ENCODE assay signal across 8 cellular contexts in genomic region chr7:23712368-23713284, GRCh38. TPM values are rescaled to one million over a fixed set of nuclear protein-coding genes. Genes with fewer than 3 reads are reported as not detected.
A peak's percentile ranks its signal among the peaks of the same experiment; 100 is the strongest.
DNase-seq lines count a peak whose midpoint lies in the region; ATAC-seq and TF ChIP-seq lines count a peak whose summit lies in the region.

No MANE protein-coding gene starts in this region.

- no peak overlapping the region for H3K4ac ChIP-seq in mesenchymal stem cell (ENCODE audit: low read depth in 1 of 2, low read length in 2 of 2)

- H3K36me3 ChIP-seq in colonic mucosa (no peaks in the 10 kb centered on the region), mesenchymal stem cell (ENCODE audit: control insufficient read depth in 1 of 2, insufficient read depth in 2 of 2, low read depth in 1 of 2, low read length in 2 of 2) (no peaks in the 10 kb centered on the region)

- no peak for DNase-seq in CD4-positive, alpha-beta T cell
- peak; percentile 44 for DNase-seq in HEK293T (ENCODE audit: extremely low spot score)
- DNase-seq in NCI-H82 treated with DMSO at 0.1 percent for 48 hours (lab: John Stamatoyannopoulos, UW; ENCODE audit: unreplicated experiment): peak; percentile 38
- no peak for DNase-seq in colonic mucosa
- peak; percentile 67 for DNase-seq in mesenchymal stem cell

- H3K4me1 ChIP-seq in colonic mucosa: no peaks in the 10 kb centered on the region
- no peaks in the 10 kb centered on the region for H3K4me1 ChIP-seq in mesenchymal stem cell (ENCODE audit: control insufficient read depth, insufficient read depth, low read depth, low read length)

- H3K27ac ChIP-seq in CD4-positive, alpha-beta T cell (ENCODE audit: low read depth, low read length): no peak overlapping the region
- H3K27ac ChIP-seq in colonic mucosa (no peak overlapping the region), mesenchymal stem cell (ENCODE audit: low read length, poor library complexity, severe bottlenecking) (peak overlapping the region; percentile 28)

- H3K27ac Mint-ChIP-seq in CD4-positive, alpha-beta T cell: no peak overlapping the region

- H3K9ac ChIP-seq in colonic mucosa (ENCODE audit: low read depth in 2 of 2, low read length in 2 of 2) (no peak overlapping the region), mesenchymal stem cell (ENCODE audit: low read length) (peak overlapping the region; percentile 38)

- no peaks in the 10 kb centered on the region for H3K36me3 Mint-ChIP-seq in CD4-positive, alpha-beta T cell (ENCODE audit: low read depth)

- H2BK15ac ChIP-seq in mesenchymal stem cell (ENCODE audit: low read depth, poor library complexity, severe bottlenecking): no peak overlapping the region

- no peak overlapping the region for H2BK12ac ChIP-seq in mesenchymal stem cell (ENCODE audit: low read length in 2 of 2)

- CTCF ChIA-PET in CD4-positive, alpha-beta T cell (lab: Charles Lee): interaction anchor here (0.8 to 1.9 kb wide), 7 partner anchors 16 to 440 kb away, joined by 3 to 7 read pairs (median 5); no protein-coding TSS in a partner anchor
- CTCF ChIA-PET in HEK293T (lab: Yijun Ruan, JAX): interaction anchor here (0.8 to 2.2 kb wide), 5 partner anchors 16 to 440 kb away, joined by 3 to 12 read pairs (median 4); no protein-coding TSS in a partner anchor

- no peaks in the 10 kb centered on the region for H3K27me3 ChIP-seq in CD4-positive, alpha-beta T cell (ENCODE audit: control insufficient read depth, insufficient read depth, low read length)
- no peaks in the 10 kb centered on the region for H3K27me3 ChIP-seq in colonic mucosa
- H3K27me3 ChIP-seq in mesenchymal stem cell (ENCODE audit: control insufficient read depth in 1 of 2, insufficient read depth in 1 of 2, low read length in 2 of 2): no peaks in the 10 kb centered on the region

- ATAC-seq in CD4-positive, alpha-beta T cell (ENCODE audit: poor library complexity): no peak
- ATAC-seq in GM19328 (IDR thresholded peaks at IDR 0.05; ENCODE audit: unreplicated experiment): no peak
- ATAC-seq in HG03175 (IDR thresholded peaks at IDR 0.05; ENCODE audit: unreplicated experiment): no peak
- ATAC-seq in HG02840 (IDR thresholded peaks at IDR 0.05; ENCODE audit: low FRiP score, unreplicated experiment): no peak

- H2BK120ac ChIP-seq in mesenchymal stem cell (ENCODE audit: low read depth, low read length): no peak overlapping the region

- no peak overlapping the region for H3K4me3 Mint-ChIP-seq in CD4-positive, alpha-beta T cell

- intact Hi-C loops in CD4-positive, alpha-beta T cell (cut with DNase I, micrococcal nuclease): loop anchor here (1.0 to 10.0 kb wide), 5 partner anchors 142 to 439 kb away; no protein-coding TSS in a partner anchor
- intact Hi-C loops in colonic mucosa (cut with DNase I): loop anchor here (5.0 to 10.0 kb wide), 2 partner anchors 58 to 165 kb away; no protein-coding TSS in a partner anchor

- POLR2A ChIA-PET in CD4-positive, alpha-beta T cell (lab: Charles Lee): interaction anchor here (1.0 kb wide), 1 partner anchor 142 kb away, joined by 3 read pairs; no protein-coding TSS in a partner anchor
- POLR2A ChIA-PET in HEK293T (lab: Yijun Ruan, JAX): interaction anchor here (0.9 kb wide), 1 partner anchor 142 kb away, joined by 3 read pairs; no protein-coding TSS in a partner anchor

- no peak overlapping the region for H4K8ac ChIP-seq in mesenchymal stem cell (ENCODE audit: low read length)

- H4K91ac ChIP-seq in mesenchymal stem cell (ENCODE audit: low read length): no peak overlapping the region

- H3K4me3 ChIP-seq in colonic mucosa: no peak overlapping the region
- no peak overlapping the region for H3K4me3 ChIP-seq in mesenchymal stem cell (ENCODE audit: insufficient read depth in 1 of 2, low read depth in 1 of 2, low read length in 2 of 2)

- H3K4me2 ChIP-seq in mesenchymal stem cell (ENCODE audit: low read length, poor library complexity, severe bottlenecking): peak overlapping the region; percentile 8

- H3K79me1 ChIP-seq in mesenchymal stem cell (replicated peaks; ENCODE audit: low read length, poor library complexity, severe bottlenecking): no peaks in the 10 kb centered on the region

- H3K9me3 ChIP-seq in CD4-positive, alpha-beta T cell (ENCODE audit: control insufficient read depth, low read length): no peaks in the 10 kb centered on the region
- no peaks in the 10 kb centered on the region for H3K9me3 ChIP-seq in colonic mucosa
- H3K9me3 ChIP-seq in mesenchymal stem cell (ENCODE audit: control insufficient read depth, low read length): no peaks in the 10 kb centered on the region

- H3K23ac ChIP-seq in mesenchymal stem cell (ENCODE audit: low read length in 2 of 2): no peak overlapping the region

- H2AK5ac ChIP-seq in mesenchymal stem cell (ENCODE audit: low read length, severe bottlenecking): no peak overlapping the region

- H2AFZ ChIP-seq in mesenchymal stem cell (ENCODE audit: low read depth, low read length): no peak overlapping the region

- no peaks in the 10 kb centered on the region for H3K9me3 Mint-ChIP-seq in CD4-positive, alpha-beta T cell

- H3K27me3 Mint-ChIP-seq in CD4-positive, alpha-beta T cell: no peaks in the 10 kb centered on the region

- no peak overlapping the region for H2BK5ac ChIP-seq in mesenchymal stem cell (ENCODE audit: low read depth, low read length, poor library complexity, severe bottlenecking)

- no peak overlapping the region for H3K14ac ChIP-seq in mesenchymal stem cell (ENCODE audit: low read length in 2 of 2)

- H3K18ac ChIP-seq in mesenchymal stem cell (ENCODE audit: low read depth in 1 of 2, low read length in 2 of 2): no peak overlapping the region

- no peaks in the 10 kb centered on the region for H3K4me1 Mint-ChIP-seq in CD4-positive, alpha-beta T cell (ENCODE audit: low read depth)

- peak; percentile 93 for TF ChIP-seq CTCF in CD4-positive, alpha-beta T cell (IDR thresholded peaks at IDR 0.05)
- TF ChIP-seq CTCF in colonic mucosa (IDR thresholded peaks at IDR 0.05): peak; percentile 33

- WGBS in mesenchymal stem cell: 40% methylated on average over 8 of the region's 8 CpGs

TF ChIP-seq in HEK293T, 16 proteins besides CTCF, POLR2A, EP300 and RAD21:
- no peak for TF ChIP-seq LEF1 (IDR thresholded peaks at IDR 0.05; ENCODE audit: borderline replicate concordance)
- no peak for TF ChIP-seq ARNT (IDR thresholded peaks at IDR 0.05)
- no peak for TF ChIP-seq PKNOX1 (IDR thresholded peaks at IDR 0.05)
- TF ChIP-seq FOXK2 (IDR thresholded peaks at IDR 0.05): no peak

RNA-seq across cellular contexts. Expression of gene STK31, which starts 2.6 kb away (rescaled TPM):
- under 1 TPM; 0.20 to 0.30 TPM for total RNA-seq in CD4-positive, alpha-beta T cell
- under 1 TPM; 0.77 to 0.96 TPM for total RNA-seq in colonic mucosa
- not detected for polyA plus RNA-seq in mesenchymal stem cell (2013, experiment 1 of 2)
- polyA plus RNA-seq in mesenchymal stem cell (2013, experiment 2 of 2): 0.03 TPM

RNA-seq across cellular contexts. Expression of gene FAM221A, which starts 32.6 kb away (rescaled TPM):
- 1 to 10 TPM; 1.8 to 2.8 TPM for total RNA-seq in CD4-positive, alpha-beta T cell
- 10 to 100 TPM; 11.1 to 18.5 TPM for total RNA-seq in colonic mucosa
- polyA plus RNA-seq in mesenchymal stem cell (2013, experiment 1 of 2): 1.0 TPM
- 1.4 TPM for polyA plus RNA-seq in mesenchymal stem cell (2013, experiment 2 of 2)

Comparison
In these comparisons a context has a peak if more than half of its experiments do, and no peak if none do; other contexts are left out.
1. DNase-seq: peak in HEK293T (single experiment), NCI-H82 treated with DMSO at 0.1 percent for 48 hours (single experiment) and mesenchymal stem cell (single experiment); none in CD4-positive, alpha-beta T cell (0 of 10) and colonic mucosa (single experiment).